ENCODE assay signal across 18 cellular contexts in the genomic region with DNA sequence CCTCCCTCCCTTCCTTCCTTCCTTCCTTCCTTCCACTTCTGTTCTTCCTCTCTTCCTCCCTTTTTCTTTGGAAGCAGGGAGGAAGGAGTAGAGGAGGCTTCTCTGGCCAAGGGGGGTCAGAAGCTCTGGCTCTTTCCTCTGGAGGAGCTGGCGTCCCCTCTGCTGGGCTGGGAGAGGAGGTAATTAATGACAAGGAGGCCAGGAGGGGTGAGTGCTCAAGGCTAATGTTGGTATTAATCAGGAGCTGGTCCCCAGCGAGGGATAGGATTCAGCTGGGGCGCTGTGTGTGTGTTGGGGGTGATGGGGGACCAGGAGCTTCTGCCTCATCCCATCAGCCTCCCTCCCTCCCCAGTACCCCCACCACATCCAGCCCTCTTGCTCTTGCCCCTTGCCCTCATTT. TPM values are rescaled to one million over a fixed set of nuclear protein-coding genes. Genes with fewer than 3 reads are reported as not detected.
DNase-seq lines count a peak whose midpoint lies in the region; ATAC-seq and TF ChIP-seq lines count a peak whose summit lies in the region.
"Had no signal": no experiment of that assay in that cellular context is flagged by ENCODE, and none has a peak within 500 bp of the region (broad histone marks: within the 10 kb centered on the region; RNA-seq: fewer than 3 reads in every experiment).

No MANE protein-coding gene starts in this region.

- H3K18ac ChIP-seq in H9 (ENCODE audit: insufficient read length, low read depth, low read length) = no peak overlapping the region

- H3K4ac ChIP-seq in H9 (ENCODE audit: low read depth, low read length) = no peak overlapping the region

- H3K56ac ChIP-seq in H9 (ENCODE audit: insufficient read length, low read depth, low read length) = no peak overlapping the region

- H3K27ac Mint-ChIP-seq in GM23338 (no peak overlapping the region), H9 (no peak overlapping the region), nephron (peak overlapping the region; percentile 66 to 84 (median 75))

- H3K4me2 ChIP-seq in GM23338 (peak overlapping the region; percentile 75), H9 (ENCODE audit: insufficient read depth, insufficient read length, low read length) (peak overlapping the region; percentile 19)

- H3K27me3 ChIP-seq in GM23338 (ENCODE audit: insufficient read depth) = peaks cover 61% of the 10 kb centered on the region
- peaks cover 10% of the 10 kb centered on the region; the same call in 1 of the 2 replicates for H3K27me3 ChIP-seq in H9 (ENCODE audit: insufficient read depth, low read length)
- no peaks in the 10 kb centered on the region for H3K27me3 ChIP-seq in BE2C

- no peak overlapping the region for H2BK5ac ChIP-seq in H9 (ENCODE audit: insufficient read length, low read length)

- no peak overlapping the region for H2AK5ac ChIP-seq in H9 (ENCODE audit: insufficient read length, low read length)

- no peak overlapping the region for H3K14ac ChIP-seq in H9 (ENCODE audit: insufficient read depth, low read length)

- no peaks in the 10 kb centered on the region for H3K79me2 ChIP-seq in GM23338 (replicated peaks; ENCODE audit: insufficient read depth)
- no peaks in the 10 kb centered on the region for H3K79me2 ChIP-seq in H9 (ENCODE audit: insufficient read depth, low read length)

- H2BK12ac ChIP-seq in H9 (ENCODE audit: insufficient read length, low read depth, low read length) = no peak overlapping the region

- no peaks in the 10 kb centered on the region for H3K23me2 ChIP-seq in H9 (ENCODE audit: insufficient read length, low read depth, low read length, poor library complexity, severe bottlenecking)

- H3K4me1 ChIP-seq in GM23338 (ENCODE audit: insufficient read depth) (peaks cover 20% of the 10 kb centered on the region; the same call in 1 of the 2 replicates), H9 (ENCODE audit: insufficient read depth, low read length) (peaks cover 2% of the 10 kb centered on the region; the same call in 1 of the 2 replicates), BE2C (peaks cover 51% of the 10 kb centered on the region)

- H3K9me3 Mint-ChIP-seq in GM23338 (no peaks in the 10 kb centered on the region), H9 (no peaks in the 10 kb centered on the region; a peak in 2 of 5 replicates), nephron (no peaks in the 10 kb centered on the region)

- no peak overlapping the region for H3K23ac ChIP-seq in H9 (ENCODE audit: insufficient read length, low read depth, low read length)

- no peak overlapping the region for H4K8ac ChIP-seq in H9 (replicated peaks; ENCODE audit: insufficient read length, low read depth, low read length)

- TF ChIP-seq CTCF in GM23338 (conservative IDR thresholded peaks at IDR 0.05; ENCODE audit: low read depth in 2 of 2) (no peak), H9 (conservative IDR thresholded peaks at IDR 0.05) (no peak), nephron (IDR thresholded peaks at IDR 0.05; ENCODE audit: unreplicated experiment in 3 of 3) (no peak), BE2C (IDR thresholded peaks at IDR 0.05; ENCODE audit: low read depth, low read length) (no peak)

- no peak for ATAC-seq in GM23338
- ATAC-seq in GM19035 (IDR thresholded peaks at IDR 0.05; ENCODE audit: unreplicated experiment) = no peak

- H3K9me2 ChIP-seq in GM23338 (ENCODE audit: insufficient read depth) = no peaks in the 10 kb centered on the region

- no peaks in the 10 kb centered on the region for H3F3A ChIP-seq in GM23338 (replicated peaks; ENCODE audit: low read depth)

- no peak overlapping the region for H4K91ac ChIP-seq in H9 (ENCODE audit: insufficient read length, low read depth, low read length)

- no peaks in the 10 kb centered on the region for H4K20me1 ChIP-seq in GM23338 (replicated peaks; ENCODE audit: insufficient read depth)
- H4K20me1 ChIP-seq in H9 (ENCODE audit: control insufficient read depth, insufficient read depth, insufficient read length) = no peaks in the 10 kb centered on the region

- WGBS in H9 (ENCODE audit: extremely low coverage, insufficient read length, low lambda C conversion rate) = no CpG with 5 or more reads among the region's 3 CpGs

- no peaks in the 10 kb centered on the region for H3K9me3 ChIP-seq in H9 (ENCODE audit: control insufficient read depth, low read depth, low read length)
- no peaks in the 10 kb centered on the region for H3K9me3 ChIP-seq in SK-N-MC (ENCODE audit: low read depth, low read length)
- no peaks in the 10 kb centered on the region for H3K9me3 ChIP-seq in BE2C

- H3K4me3 Mint-ChIP-seq in GM23338 = peak overlapping the region; percentile 54
- peak overlapping the region in 1 of 2 experiments; percentile 70; a peak in 3 of 5 replicates for H3K4me3 Mint-ChIP-seq in H9
- peak overlapping the region in 1 of 3 experiments; percentile 42 for H3K4me3 Mint-ChIP-seq in nephron
- H3K4me3 Mint-ChIP-seq: CD14-positive monocyte had no signal

- no peak overlapping the region for H2BK15ac ChIP-seq in H9 (ENCODE audit: low read depth, low read length)

- H3K9ac ChIP-seq in H9 (ENCODE audit: extremely low read depth, insufficient read length, low read length) (no peak overlapping the region), SK-N-MC (ENCODE audit: insufficient read length) (no peak overlapping the region)

- H3K36me3 ChIP-seq in GM23338 (ENCODE audit: insufficient read depth) (no peaks in the 10 kb centered on the region), SK-N-MC (ENCODE audit: insufficient read depth, low read length) (no peaks in the 10 kb centered on the region), BE2C (no peaks in the 10 kb centered on the region)

- H3K36me3 Mint-ChIP-seq in GM23338 (ENCODE audit: low read depth) = no peaks in the 10 kb centered on the region; the same call in 2 of the 3 replicates
- no peaks in the 10 kb centered on the region for H3K36me3 Mint-ChIP-seq in H9 (ENCODE audit: insufficient read depth in 1 of 3, low read depth in 3 of 3)
- H3K36me3 Mint-ChIP-seq in nephron (ENCODE audit: low read depth) = no peaks in the 10 kb centered on the region

- H3K27me3 Mint-ChIP-seq in GM23338 (ENCODE audit: insufficient read depth, low read depth, poor library complexity) (peaks cover 46% of the 10 kb centered on the region), H9 (ENCODE audit: low read depth) (peaks cover 77% of the 10 kb centered on the region), nephron (ENCODE audit: low read depth) (peaks cover 47% of the 10 kb centered on the region)

- H3K27ac ChIP-seq in GM23338 (ENCODE audit: low read depth) (no peak overlapping the region), H9 (ENCODE audit: insufficient read length, low read depth, low read length) (no peak overlapping the region), SK-N-MC (no peak overlapping the region)

- H3K79me1 ChIP-seq in H9 (ENCODE audit: insufficient read depth, low read depth, low read length, poor library complexity, severe bottlenecking) = no peaks in the 10 kb centered on the region

- no peak overlapping the region for H4K5ac ChIP-seq in H9 (ENCODE audit: insufficient read length, low read depth, low read length)

- peak overlapping the region; percentile 45 for H3K4me3 ChIP-seq in GM23338
- H3K4me3 ChIP-seq in SK-N-MC = peak overlapping the region; percentile 42; the same call in 1 of the 2 replicates
- H3K4me3 ChIP-seq in BE2C (ENCODE audit: low read depth, low read length) = no peak overlapping the region

- DNase-seq in GM23338 (ENCODE audit: low spot score) (no peak), H9 (no peak), SK-N-MC (ENCODE audit: low read depth, low spot score) (no peak), BE2C (no peak), DMS53 (lab: John Stamatoyannopoulos, UW) (no peak)
- DNase-seq: ACHN, DMS79 treated with DMSO at 0.1 percent for 48 hours, HCEC 1CT, KBM-7, NCI-H1105, NCI-H187, NCI-H446, OCI-M1, SHP77 treated with DMSO at 0.1 percent for 48 hours had no signal

- H2BK20ac ChIP-seq in H9 (ENCODE audit: low read depth, low read length, poor library complexity, severe bottlenecking) = no peak overlapping the region

- H2AFZ ChIP-seq in GM23338 (no peak overlapping the region), H9 (ENCODE audit: low read length) (no peak overlapping the region)

- H3T11ph ChIP-seq in H9 (ENCODE audit: low read length) = no peak overlapping the region

- H3K4me1 Mint-ChIP-seq in GM23338 (peaks cover 52% of the 10 kb centered on the region), H9 (peaks cover 43 to 65% of the 10 kb centered on the region in 2 experiments), nephron (peaks cover 58% of the 10 kb centered on the region)

- no peak overlapping the region for H2BK120ac ChIP-seq in H9 (ENCODE audit: low read depth, low read length, poor library complexity, severe bottlenecking)

TF ChIP-seq in GM23338, 12 proteins besides CTCF, POLR2A, EP300 and RAD21 (continues in another document):
- TF ChIP-seq CREB1 (CRISPR knock-in tag; IDR thresholded peaks at IDR 0.05; ENCODE audit: low read depth) = no peak
- TF ChIP-seq, protein P1, sequence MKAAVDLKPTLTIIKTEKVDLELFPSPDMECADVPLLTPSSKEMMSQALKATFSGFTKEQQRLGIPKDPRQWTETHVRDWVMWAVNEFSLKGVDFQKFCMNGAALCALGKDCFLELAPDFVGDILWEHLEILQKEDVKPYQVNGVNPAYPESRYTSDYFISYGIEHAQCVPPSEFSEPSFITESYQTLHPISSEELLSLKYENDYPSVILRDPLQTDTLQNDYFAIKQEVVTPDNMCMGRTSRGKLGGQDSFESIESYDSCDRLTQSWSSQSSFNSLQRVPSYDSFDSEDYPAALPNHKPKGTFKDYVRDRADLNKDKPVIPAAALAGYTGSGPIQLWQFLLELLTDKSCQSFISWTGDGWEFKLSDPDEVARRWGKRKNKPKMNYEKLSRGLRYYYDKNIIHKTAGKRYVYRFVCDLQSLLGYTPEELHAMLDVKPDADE (IDR thresholded peaks at IDR 0.05) = no peak

RNA-seq across cellular contexts. Expression of gene PEAR1, which starts 6.2 kb away (rescaled TPM):
- total RNA-seq in GM23338 (2014; rRNA removed; shearing (Covaris generic)) = 0.28 and 0.47 TPM in 2 replicates
- polyA plus RNA-seq in GM23338 (2016; fragmentation: Nextera tagmentation; extraction: Ambion mirVana) = 0.10 and 0.47 TPM in 2 replicates
- 0.31 and 0.39 TPM in 2 replicates for total RNA-seq in H9 (2021)
- 27.0 TPM for polyA plus RNA-seq in BE2C (2012; ENCODE audit: insufficient read depth, insufficient read length, low read depth)
- polyA plus RNA-seq: CD14-positive monocyte had no signal

RNA-seq across cellular contexts. Expression of gene NTRK1, which starts 26.7 kb away (rescaled TPM):
- 0.08 and 0.42 TPM in 2 replicates for total RNA-seq in GM23338 (2014; rRNA removed; shearing (Covaris generic))
- polyA plus RNA-seq in GM23338 (2016; fragmentation: Nextera tagmentation; extraction: Ambion mirVana) = 0.23 and 0.45 TPM in 2 replicates
- total RNA-seq in H9 (2021) = 0.13 and 0.24 TPM in 2 replicates
- 67.7 TPM for polyA plus RNA-seq in BE2C (2012; ENCODE audit: insufficient read depth, insufficient read length, low read depth)
- polyA plus RNA-seq: CD14-positive monocyte had no signal

RNA-seq across cellular contexts. Expression of gene INSRR, which starts 28.4 kb away (rescaled TPM):
- not detected in 2 replicates for total RNA-seq in GM23338 (2014; rRNA removed; shearing (Covaris generic))
- not detected in 2 replicates for polyA plus RNA-seq in GM23338 (2016; fragmentation: Nextera tagmentation; extraction: Ambion mirVana)
- not detected in 2 replicates for total RNA-seq in H9 (2021)
- polyA plus RNA-seq in BE2C (2012; ENCODE audit: insufficient read depth, insufficient read length, low read depth) = 1.6 TPM
- polyA plus RNA-seq: CD14-positive monocyte had no signal

RNA-seq across cellular contexts. Expression of gene LRRC71, which starts 33.1 kb away (rescaled TPM):
- total RNA-seq in GM23338 (2014; rRNA removed; shearing (Covaris generic)) = not detected in 2 replicates
- polyA plus RNA-seq in GM23338 (2016; fragmentation: Nextera tagmentation; extraction: Ambion mirVana) = 0.24 and 0.31 TPM in 2 replicates
- total RNA-seq in H9 (2021) = not detected in 2 replicates
- 1.3 TPM for polyA plus RNA-seq in BE2C (2012; ENCODE audit: insufficient read depth, insufficient read length, low read depth)
- total RNA-seq: T-helper 1 cell treated with Interleukin-12 subunit alpha and Interleukin-12 subunit beta and Interleukin-4 antibody, amounts not matched to agents 30 ng/mL and 1 ng/mL, for 36 hours had no signal
- polyA plus RNA-seq: CD14-positive monocyte had no signal

Comparison
In these comparisons a context has a peak if more than half of its experiments do, and no peak if none do; other contexts are left out.
1. H3K27ac Mint-ChIP-seq: peak in nephron (3 of 3); none in GM23338 (single experiment) and H9 (0 of 3).